In genomic region chr14:61502459-61503093, GRCh38 we compare ENCODE assay signal across 8 cellular contexts.
DNase-seq lines count a peak whose midpoint lies in the region; ATAC-seq and FAIRE-seq lines count a peak whose summit lies in the region.

No MANE protein-coding gene starts in this region.

- no peaks in the 10 kb centered on the region for H3K9me3 ChIP-seq in small intestine (ENCODE audit: control insufficient read depth, low read depth)

- WGBS in small intestine, 3 donors, result 56 to 61% (median 57%) methylated on average over 7 of the region's 7 CpGs

- peak overlapping the region; percentile 10 for H3K9ac ChIP-seq in rectal smooth muscle tissue (ENCODE audit: low read length)

- DNase-seq in amniotic epithelial cell (ENCODE audit: low read depth), result peak; percentile 53
- no peak for DNase-seq in medulla oblongata (ENCODE audit: extremely low spot score)
- DNase-seq in occipital lobe (lab: John Stamatoyannopoulos, UW), result no peak
- DNase-seq in small intestine, result no peak
- DNase-seq in GOT3 (lab: John Stamatoyannopoulos, UW), result no peak

- ATAC-seq in GM18907 (IDR thresholded peaks at IDR 0.05; ENCODE audit: unreplicated experiment) (peak; percentile 27), HG03342 (IDR thresholded peaks at IDR 0.05; ENCODE audit: unreplicated experiment) (peak; percentile 23)

- no peaks in the 10 kb centered on the region for H3K36me3 ChIP-seq in rectal smooth muscle tissue (ENCODE audit: control insufficient read depth, insufficient read depth, low read length)
- no peaks in the 10 kb centered on the region for H3K36me3 ChIP-seq in small intestine (ENCODE audit: control insufficient read depth in 2 of 2, insufficient read depth in 2 of 2, low read length in 2 of 2)

- H3K4me3 ChIP-seq in rectal smooth muscle tissue (ENCODE audit: low read length) (no peak overlapping the region), small intestine (ENCODE audit: low read depth in 1 of 2, low read length in 2 of 2) (no peak overlapping the region)

- H3K4me1 ChIP-seq in rectal smooth muscle tissue (ENCODE audit: control insufficient read depth, insufficient read depth, low read length) (no peaks in the 10 kb centered on the region), small intestine (ENCODE audit: control insufficient read depth in 2 of 2, insufficient read depth in 1 of 2, low read depth in 1 of 2, low read length in 1 of 2) (no peaks in the 10 kb centered on the region)

- H3K27me3 ChIP-seq in rectal smooth muscle tissue (ENCODE audit: control insufficient read depth, insufficient read depth, low read length), result no peaks in the 10 kb centered on the region
- no peaks in the 10 kb centered on the region for H3K27me3 ChIP-seq in small intestine (ENCODE audit: control insufficient read depth in 2 of 2, insufficient read depth in 2 of 2, low read length in 2 of 2)

- FAIRE-seq in small intestine (lab: Jason Lieb, UNC), result no peak

- H3K27ac ChIP-seq in rectal smooth muscle tissue (ENCODE audit: low read depth, low read length) (peak overlapping the region; percentile 32), small intestine (ENCODE audit: low read depth in 1 of 2, low read length in 1 of 2) (peak overlapping the region in 1 of 2 donors; percentile 86)
